ENCODE assay signal across 17 cellular contexts in the genomic region with DNA sequence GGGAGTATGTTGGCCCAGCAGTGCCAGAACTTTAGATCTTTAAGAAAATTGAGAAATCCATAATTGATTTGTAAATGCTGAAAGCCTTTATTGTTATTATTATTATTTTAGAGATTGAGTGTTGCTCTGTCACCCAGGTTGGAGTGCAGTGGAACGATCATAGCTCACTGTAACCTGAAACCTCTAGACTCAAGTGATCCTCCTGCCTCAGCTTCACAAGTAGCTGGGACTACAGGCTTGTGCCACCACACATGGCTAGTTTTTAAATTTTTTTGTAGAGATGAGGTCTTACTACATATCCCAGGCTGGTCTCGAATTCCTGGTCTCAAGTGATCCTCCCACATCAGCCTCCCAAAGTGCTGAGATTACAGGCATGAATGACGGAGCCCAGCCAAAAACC.
"Had no signal": no experiment of that assay in that cellular context is flagged by ENCODE, and none has a peak within 500 bp of the region (broad histone marks: within the 10 kb centered on the region; RNA-seq: fewer than 3 reads in every experiment).

No MANE protein-coding gene starts in this region.

- H3K27ac Mint-ChIP-seq: activated naive CD4-positive, alpha-beta T cell treated with anti-CD3 and anti-CD28 coated beads, Interleukin-2, amount 10 ng/mL, durations not matched to agents 7 days and 5 days; activated T-helper 17 cell treated with anti-CD3 and anti-CD28 coated beads, Interleukin-2, amount 50 U/mL, for 72 hours; effector memory CD8-positive, alpha-beta T cell; naive thymus-derived CD4-positive, alpha-beta T cell had no signal

- H3K4me1 Mint-ChIP-seq: activated naive CD4-positive, alpha-beta T cell treated with anti-CD3 and anti-CD28 coated beads, Interleukin-2, amount 10 ng/mL, durations not matched to agents 7 days and 5 days; activated T-helper 17 cell treated with anti-CD3 and anti-CD28 coated beads, Interleukin-2, amount 50 U/mL, for 72 hours; naive thymus-derived CD4-positive, alpha-beta T cell had no signal

- DNase-seq: activated CD4-positive, alpha-beta T cell treated with anti-CD3 and anti-CD28 coated beads, Interleukin-2, amount 50 U/mL, for 1 hour; activated naive CD4-positive, alpha-beta T cell treated with anti-CD3 and anti-CD28 coated beads, Interleukin-2, amount 10 ng/mL, durations not matched to agents 7 days and 5 days; activated T-cell treated with anti-CD3 and anti-CD28 coated beads for 4 hours; adrenal gland; central memory CD4-positive, alpha-beta T cell; effector memory CD8-positive, alpha-beta T cell; kidney; midbrain; naive thymus-derived CD4-positive, alpha-beta T cell; posterior cingulate gyrus had no signal

- H3K4me3 Mint-ChIP-seq: activated naive CD4-positive, alpha-beta T cell treated with anti-CD3 and anti-CD28 coated beads, Interleukin-2, amount 10 ng/mL, durations not matched to agents 7 days and 5 days; activated T-helper 17 cell treated with anti-CD3 and anti-CD28 coated beads, Interleukin-2, amount 50 U/mL, for 72 hours; effector memory CD8-positive, alpha-beta T cell; naive thymus-derived CD4-positive, alpha-beta T cell had no signal

- ATAC-seq: activated T-helper 17 cell treated with anti-CD3 and anti-CD28 coated beads, Interleukin-2, amount 50 U/mL, for 72 hours; effector memory CD8-positive, alpha-beta T cell; naive thymus-derived CD4-positive, alpha-beta T cell had no signal

- H3K36me3 ChIP-seq: adrenal gland, neutrophil, right atrium auricular region had no signal

- H3K9me3 Mint-ChIP-seq: activated naive CD4-positive, alpha-beta T cell treated with anti-CD3 and anti-CD28 coated beads, Interleukin-2, amount 10 ng/mL, durations not matched to agents 7 days and 5 days; activated T-helper 17 cell treated with anti-CD3 and anti-CD28 coated beads, Interleukin-2, amount 50 U/mL, for 72 hours had no signal

- H3K27me3 ChIP-seq: adrenal gland, neutrophil, right atrium auricular region had no signal

- H3K9me3 ChIP-seq: adrenal gland, neutrophil, right atrium auricular region had no signal

- H3K27me3 Mint-ChIP-seq: activated naive CD4-positive, alpha-beta T cell treated with anti-CD3 and anti-CD28 coated beads, Interleukin-2, amount 10 ng/mL, durations not matched to agents 7 days and 5 days; effector memory CD8-positive, alpha-beta T cell had no signal

- H3K4me3 ChIP-seq: adrenal gland, coronary artery, right atrium auricular region, skin epidermis had no signal

- H3K36me3 Mint-ChIP-seq: activated naive CD4-positive, alpha-beta T cell treated with anti-CD3 and anti-CD28 coated beads, Interleukin-2, amount 10 ng/mL, durations not matched to agents 7 days and 5 days; naive thymus-derived CD4-positive, alpha-beta T cell had no signal

- FAIRE-seq: kidney, TTC549, urothelium cell line had no signal
